ENCODE assay signal across 8 cellular contexts in genomic region chr12:9364224-9365176, GRCh38.
DNase-seq lines count a peak whose midpoint lies in the region; ATAC-seq lines count a peak whose summit lies in the region.

No MANE protein-coding gene starts in this region.

- DNase-seq in EL (peak; percentile 63), activated T-cell treated with anti-CD3 and anti-CD28 coated beads for 4 hours (peak; percentile 3), iPS-NIHi11 (ENCODE audit: low spot score) (peak; percentile 51), stromal cell of bone marrow (ENCODE audit: low read depth) (peak; percentile 52), DMS 273 (lab: John Stamatoyannopoulos, UW; ENCODE audit: unreplicated experiment) (no peak), pons (ENCODE audit: low spot score) (no peak)

- ATAC-seq in GM21423 (IDR thresholded peaks at IDR 0.05; ENCODE audit: unreplicated experiment) (peak; percentile 86), HG03575 (IDR thresholded peaks at IDR 0.05; ENCODE audit: extremely low read depth, insufficient number of reproducible peaks, low FRiP score, unreplicated experiment) (peak; percentile 81)

Comparison
In these comparisons a context has a peak if more than half of its experiments do, and no peak if none do; other contexts are left out.
1. DNase-seq: peak in EL (single experiment), activated T-cell treated with anti-CD3 and anti-CD28 coated beads for 4 hours (single experiment), iPS-NIHi11 (single experiment) and stromal cell of bone marrow (single experiment); none in DMS 273 (single experiment) and pons (single experiment).